In genomic region chr2:159015823-159016222, GRCh38 we compare ENCODE assay signal across 18 cellular contexts. TPM values are rescaled to one million over a fixed set of nuclear protein-coding genes. Genes with fewer than 3 reads are reported as not detected.
A peak's percentile ranks its signal among the peaks of the same experiment; 100 is the strongest.
DNase-seq lines count a peak whose midpoint lies in the region; ATAC-seq and TF ChIP-seq lines count a peak whose summit lies in the region.
"Had no signal": no experiment of that assay in that cellular context is flagged by ENCODE, and none has a peak within 500 bp of the region (broad histone marks: within the 10 kb centered on the region; RNA-seq: fewer than 3 reads in every experiment).

No MANE protein-coding gene starts in this region.

- intact Hi-C loops in HCT116 (cut with micrococcal nuclease), result no loop called here

- no peak overlapping the region for H3K27ac Mint-ChIP-seq in endodermal cell
- H3K27ac Mint-ChIP-seq: B cell; CD4-positive, alpha-beta T cell; CD8-positive, alpha-beta T cell had no signal

- WGBS in endodermal cell (ENCODE audit: insufficient coverage in 1 of 2, insufficient read length in 1 of 2), 2 experiments, result 92 to 100% methylated on average over 2 of the region's 2 CpGs

- TF ChIP-seq CTCF in HCT116 (IDR thresholded peaks at IDR 0.05 in 2 of 3, conservative IDR thresholded peaks at IDR 0.05 in 1 of 3; ENCODE audit: borderline replicate concordance in 1 of 3, insufficient read depth in 1 of 3, low read depth in 2 of 3, low read length in 2 of 3), result no peak
- no peak for TF ChIP-seq CTCF in endodermal cell (conservative IDR thresholded peaks at IDR 0.05)

- H3K4me2 ChIP-seq in HCT116 (ENCODE audit: low read length), result no peak overlapping the region
- H3K4me2 ChIP-seq: A549; BLaER1 treated with 17β-estradiol and CSF1 and Interleukin-3, amounts not matched to agents 10 nM and 100 nM had no signal

- no peak overlapping the region for H3K27ac ChIP-seq in HCT116 (ENCODE audit: low read depth, low read length)
- H3K27ac ChIP-seq in endodermal cell (ENCODE audit: low read depth, low read length), result no peak overlapping the region
- H3K27ac ChIP-seq: 22Rv1; A549; BLaER1 treated with 17β-estradiol and CSF1 and Interleukin-3, amounts not matched to agents 10 nM and 100 nM; C4-2B had no signal

- no peak for ATAC-seq in HCT116
- ATAC-seq in HG02885 (IDR thresholded peaks at IDR 0.05; ENCODE audit: poor library complexity, unreplicated experiment), result no peak
- no peak for ATAC-seq in GM21381 (IDR thresholded peaks at IDR 0.05; ENCODE audit: unreplicated experiment)
- ATAC-seq in HG02588 (IDR thresholded peaks at IDR 0.05; ENCODE audit: unreplicated experiment), result no peak
- ATAC-seq: A549; CD8-positive, alpha-beta T cell had no signal

- H3K36me3 ChIP-seq in HCT116 (ENCODE audit: control insufficient read depth in 1 of 2, insufficient read depth in 2 of 2, low read length in 2 of 2) (0 out of 4 replicates have a peak, but pooled peaks cover 0 to 5% of the 10 kb centered on the region in 2 experiments), adipocyte (ENCODE audit: control insufficient read depth, insufficient read depth, low read length, severe bottlenecking) (peaks cover 8% of the 10 kb centered on the region), endodermal cell (ENCODE audit: control insufficient read depth, insufficient read depth, low read length) (peaks cover 56% of the 10 kb centered on the region)

- peaks cover 2% of the 10 kb centered on the region for H3K4me1 Mint-ChIP-seq in endodermal cell
- H3K4me1 Mint-ChIP-seq: B cell had no signal

- H4K20me1 ChIP-seq in HCT116 (ENCODE audit: insufficient read depth), result no peaks in the 10 kb centered on the region
- H4K20me1 ChIP-seq: BLaER1 treated with 17β-estradiol and CSF1 and Interleukin-3, amounts not matched to agents 10 nM and 100 nM had no signal

- H3K4me1 ChIP-seq in HCT116 (ENCODE audit: control insufficient read depth in 1 of 2, insufficient read depth in 2 of 2, low read length in 2 of 2) (no peaks in the 10 kb centered on the region), adipocyte (ENCODE audit: control insufficient read depth, insufficient read depth, low read length) (peaks cover 16% of the 10 kb centered on the region), endodermal cell (ENCODE audit: control insufficient read depth, insufficient read depth, low read length) (no peaks in the 10 kb centered on the region)
- H3K4me1 ChIP-seq: Caco-2 had no signal

- H3K4me3 ChIP-seq in HCT116 (replicated peaks in 1 of 2; ENCODE audit: low read depth in 1 of 2, low read length in 2 of 2) (no peak overlapping the region), adipocyte (ENCODE audit: low read length) (peak overlapping the region; percentile 30), endodermal cell (ENCODE audit: low read length) (peak overlapping the region; percentile 59)
- H3K4me3 ChIP-seq: A549 had no signal

- H3K27me3 ChIP-seq in HCT116 (ENCODE audit: insufficient read depth, low read length), result no peaks in the 10 kb centered on the region
- H3K27me3 ChIP-seq in adipocyte (replicated peaks; ENCODE audit: control insufficient read depth, insufficient read depth, low read length), result no peaks in the 10 kb centered on the region
- no peaks in the 10 kb centered on the region for H3K27me3 ChIP-seq in endodermal cell (ENCODE audit: control insufficient read depth, insufficient read depth, low read length, poor library complexity, severe bottlenecking)
- H3K27me3 ChIP-seq: BLaER1 treated with 17β-estradiol and CSF1 and Interleukin-3, amounts not matched to agents 10 nM and 100 nM had no signal

- DNase-seq in HCT116 (ENCODE audit: low read depth, low spot score) (no peak), adipocyte (ENCODE audit: low read depth) (no peak), endodermal cell (no peak)
- DNase-seq: AML-193; Caco-2; Calu3; CD4-positive, alpha-beta T cell; CD8-positive, alpha-beta T cell; DMS79 treated with DMSO at 0.1 percent for 48 hours; GF-D8 had no signal

- no peaks in the 10 kb centered on the region for H3K79me2 ChIP-seq in HCT116 (ENCODE audit: insufficient read depth, low read length)

- no peak overlapping the region for H2AFZ ChIP-seq in HCT116 (ENCODE audit: low read depth, low read length, poor library complexity, severe bottlenecking)

- TF ChIP-seq RAD21 in HCT116 (IDR thresholded peaks at IDR 0.05; ENCODE audit: low read depth), result no peak

- BruUV-seq in HCT116 (replicated peaks; lab: Mats Ljungman, UMichigan), result no TSS peak

- TF ChIP-seq POLR2A in HCT116 (IDR thresholded peaks at IDR 0.05; ENCODE audit: borderline replicate concordance, extremely low read depth, insufficient read depth, insufficient read length), result no peak

- peaks cover 4 to 11% of the 10 kb centered on the region in 2 experiments; a peak in 2 of 4 replicates for H3K9me3 ChIP-seq in HCT116 (ENCODE audit: control insufficient read depth in 1 of 2, insufficient read depth in 1 of 2, low read depth in 1 of 2, low read length in 2 of 2)
- peaks cover 17% of the 10 kb centered on the region for H3K9me3 ChIP-seq in adipocyte (ENCODE audit: control insufficient read depth, low read length)
- H3K9me3 ChIP-seq in endodermal cell (ENCODE audit: control insufficient read depth, low read length), result peaks cover 54% of the 10 kb centered on the region

- H3K4me3 Mint-ChIP-seq in endodermal cell, result no peak overlapping the region
- H3K4me3 Mint-ChIP-seq: B cell; CD4-positive, alpha-beta T cell; CD8-positive, alpha-beta T cell had no signal

- peaks cover 36% of the 10 kb centered on the region for H3K9me3 Mint-ChIP-seq in endodermal cell

- POLR2A ChIA-PET in HCT116 (lab: Charles Lee), result no interaction called here

- peaks cover 32% of the 10 kb centered on the region for H3K36me3 Mint-ChIP-seq in endodermal cell (ENCODE audit: low read depth)

- no peaks in the 10 kb centered on the region for H3K9me2 ChIP-seq in HCT116 (ENCODE audit: insufficient read depth)

- RAD21 ChIA-PET in HCT116 (lab: Charles Lee; ENCODE audit: low non-redundant PET in 1 of 2, low total read pairs in 2 of 2, uncharacterized antibody in 2 of 2, unreplicated experiment in 2 of 2), result no interaction called here

- H3K9ac ChIP-seq in HCT116 (ENCODE audit: low read length) (no peak overlapping the region), adipocyte (ENCODE audit: low read length) (no peak overlapping the region), endodermal cell (ENCODE audit: extremely low read depth, low read length, poor library complexity, severe bottlenecking) (no peak overlapping the region)
- H3K9ac ChIP-seq: BLaER1 treated with 17β-estradiol and CSF1 and Interleukin-3, amounts not matched to agents 10 nM and 100 nM had no signal

- CTCF ChIA-PET in HCT116 (lab: Charles Lee), result no interaction called here

- H3K27me3 Mint-ChIP-seq in endodermal cell (ENCODE audit: insufficient read depth), result no peaks in the 10 kb centered on the region

TF ChIP-seq in HCT116, 20 proteins besides CTCF, POLR2A, EP300 and RAD21:
- no peak for TF ChIP-seq EZH2phosphoT487 (IDR thresholded peaks at IDR 0.05; ENCODE audit: borderline replicate concordance)
- TF ChIP-seq CBX3 (IDR thresholded peaks at IDR 0.05; ENCODE audit: low read depth), result 0 out of 2 replicates have a peak, but pooled peaks have one; percentile 28

RNA-seq across cellular contexts. Expression of gene TANC1, which starts 47.4 kb away (rescaled TPM):
- 15.1 TPM for total RNA-seq in HCT116 (2021; ENCODE audit: unreplicated experiment)
- polyA plus RNA-seq in HCT116 (2012), result 6.3 and 6.6 TPM in 2 replicates
- total RNA-seq in endodermal cell, result 1 to 10 TPM; 2.9 to 9.5 TPM
- 15.0 TPM for polyA plus RNA-seq in endodermal cell (2013, experiment 1 of 2)
- polyA plus RNA-seq in endodermal cell (2013, experiment 2 of 2), result 15.6 TPM
- total RNA-seq: B cell had no signal

Comparison
In these comparisons a context has a peak if more than half of its experiments do, and no peak if none do; other contexts are left out.
1. H3K4me3 ChIP-seq: peak in adipocyte (single experiment) and endodermal cell (single experiment); none in HCT116 (0 of 2).